14 cellular contexts compared by ENCODE assay signal in the genomic region with DNA sequence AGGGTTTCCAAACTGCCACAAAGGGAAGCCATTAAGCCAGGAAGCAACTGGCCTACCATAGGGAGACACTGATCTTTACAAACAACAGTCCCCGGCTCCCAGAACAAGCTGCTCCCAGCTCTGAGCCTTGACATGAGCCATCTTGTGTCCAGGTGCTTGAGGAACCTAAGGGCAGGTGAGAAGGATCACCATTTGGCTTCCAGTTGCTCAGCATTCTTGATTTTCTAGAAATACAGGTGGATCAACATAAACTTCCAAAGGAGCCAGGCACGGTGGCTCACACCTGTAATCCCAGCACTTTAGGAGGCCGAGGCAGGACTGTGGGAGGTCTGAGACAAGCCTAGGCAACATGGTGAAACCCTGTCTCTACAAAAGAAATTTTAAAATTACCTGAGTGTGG. TPM values are rescaled to one million over a fixed set of nuclear protein-coding genes. Genes with fewer than 3 reads are reported as not detected.
DNase-seq lines count a peak whose midpoint lies in the region; ATAC-seq and TF ChIP-seq lines count a peak whose summit lies in the region.
"Had no signal": no experiment of that assay in that cellular context is flagged by ENCODE, and none has a peak within 500 bp of the region (broad histone marks: within the 10 kb centered on the region; RNA-seq: fewer than 3 reads in every experiment).

No MANE protein-coding gene starts in this region.

- H3K4me3 ChIP-seq in left lung: no peak overlapping the region
- H3K4me3 ChIP-seq in thoracic aorta: no peak overlapping the region

- no peak for DNase-seq in activated naive CD4-positive, alpha-beta T cell treated with anti-CD3 and anti-CD28 coated beads for 36 hours
- no peak for DNase-seq in activated naive CD4-positive, alpha-beta T cell treated with anti-CD3 and anti-CD28 coated beads, Interleukin-2, amount 50 U/mL, for 16 hours
- DNase-seq in activated naive CD8-positive, alpha-beta T cell treated with anti-CD3 and anti-CD28 coated beads, Interleukin-2, amount 50 U/mL, for 24 hours: no peak
- DNase-seq in left lung (no peak), thoracic aorta (ENCODE audit: low spot score) (no peak), caudate nucleus (lab: John Stamatoyannopoulos, UW) (no peak)
- DNase-seq: activated CD4-positive, alpha-beta T cell treated with anti-CD3 and anti-CD28 coated beads, Interleukin-2, amount 50 U/mL, for 4 hours; activated naive CD8-positive, alpha-beta T cell treated with anti-CD3 and anti-CD28 coated beads, Interleukin-2, amount 10 ng/mL, durations not matched to agents 7 days and 5 days; cerebellar nuclear complex; NCI-H82; stimulated activated naive CD8-positive, alpha-beta T cell treated with anti-CD3 and anti-CD28 coated beads, Interleukin-15, amount 100 ng/mL, for 72 hours had no signal

- TF ChIP-seq CTCF in left lung (IDR thresholded peaks at IDR 0.05) (no peak), thoracic aorta (IDR thresholded peaks at IDR 0.05) (no peak)

- H3K4me3 Mint-ChIP-seq in activated naive CD4-positive, alpha-beta T cell treated with anti-CD3 and anti-CD28 coated beads for 36 hours: no peak overlapping the region
- H3K4me3 Mint-ChIP-seq in activated naive CD8-positive, alpha-beta T cell treated with anti-CD3 and anti-CD28 coated beads, Interleukin-2, amount 50 U/mL, for 24 hours: no peak overlapping the region
- H3K4me3 Mint-ChIP-seq: activated naive CD8-positive, alpha-beta T cell treated with anti-CD3 and anti-CD28 coated beads, Interleukin-2, amount 10 ng/mL, durations not matched to agents 7 days and 5 days had no signal

- CTCF ChIA-PET in activated naive CD4-positive, alpha-beta T cell treated with anti-CD3 and anti-CD28 coated beads for 36 hours (lab: Charles Lee): no interaction called here

- no peaks in the 10 kb centered on the region for H3K27me3 ChIP-seq in left lung
- no peaks in the 10 kb centered on the region for H3K27me3 ChIP-seq in thoracic aorta (replicated peaks; ENCODE audit: insufficient read depth)

- peaks cover 8% of the 10 kb centered on the region for H3K36me3 Mint-ChIP-seq in activated naive CD4-positive, alpha-beta T cell treated with anti-CD3 and anti-CD28 coated beads for 36 hours (ENCODE audit: low read depth)
- peaks cover 35% of the 10 kb centered on the region for H3K36me3 Mint-ChIP-seq in activated naive CD8-positive, alpha-beta T cell treated with anti-CD3 and anti-CD28 coated beads, Interleukin-2, amount 50 U/mL, for 24 hours (ENCODE audit: low read depth)

- peak overlapping the region; percentile 8 for H3K27ac Mint-ChIP-seq in activated naive CD4-positive, alpha-beta T cell treated with anti-CD3 and anti-CD28 coated beads for 36 hours
- peak overlapping the region; percentile 79 for H3K27ac Mint-ChIP-seq in activated naive CD8-positive, alpha-beta T cell treated with anti-CD3 and anti-CD28 coated beads, Interleukin-2, amount 50 U/mL, for 24 hours

- no peak for ATAC-seq in activated naive CD8-positive, alpha-beta T cell treated with anti-CD3 and anti-CD28 coated beads, Interleukin-2, amount 50 U/mL, for 24 hours
- ATAC-seq in left lung (no peak), thoracic aorta (ENCODE audit: insufficient number of reproducible peaks, low FRiP score, low read depth) (no peak), HG02938 (IDR thresholded peaks at IDR 0.05; ENCODE audit: unreplicated experiment) (no peak), HG02970 (IDR thresholded peaks at IDR 0.05; ENCODE audit: low FRiP score, unreplicated experiment) (no peak)
- ATAC-seq: stimulated activated naive CD8-positive, alpha-beta T cell treated with anti-CD3 and anti-CD28 coated beads, Interleukin-15, amount 100 ng/mL, for 72 hours had no signal

- H3K9me3 Mint-ChIP-seq in activated naive CD4-positive, alpha-beta T cell treated with anti-CD3 and anti-CD28 coated beads for 36 hours: no peaks in the 10 kb centered on the region
- H3K9me3 Mint-ChIP-seq in activated naive CD8-positive, alpha-beta T cell treated with anti-CD3 and anti-CD28 coated beads, Interleukin-2, amount 50 U/mL, for 24 hours: no peaks in the 10 kb centered on the region
- H3K9me3 Mint-ChIP-seq: activated naive CD8-positive, alpha-beta T cell treated with anti-CD3 and anti-CD28 coated beads, Interleukin-2, amount 10 ng/mL, durations not matched to agents 7 days and 5 days; stimulated activated naive CD8-positive, alpha-beta T cell treated with anti-CD3 and anti-CD28 coated beads, Interleukin-15, amount 100 ng/mL, for 72 hours had no signal

- H3K4me1 ChIP-seq in left lung (peaks cover 47 to 98% of the 10 kb centered on the region in 2 donors), thoracic aorta (ENCODE audit: control insufficient read depth in 1 of 2, low read depth in 2 of 2) (peaks cover 58 to 91% of the 10 kb centered on the region in 2 donors)

- H3K4me1 Mint-ChIP-seq in activated naive CD4-positive, alpha-beta T cell treated with anti-CD3 and anti-CD28 coated beads for 36 hours (ENCODE audit: low read depth): peaks cover 95% of the 10 kb centered on the region
- H3K4me1 Mint-ChIP-seq in activated naive CD8-positive, alpha-beta T cell treated with anti-CD3 and anti-CD28 coated beads, Interleukin-2, amount 50 U/mL, for 24 hours: peaks cover 96% of the 10 kb centered on the region

- intact Hi-C loops in activated naive CD4-positive, alpha-beta T cell treated with anti-CD3 and anti-CD28 coated beads for 36 hours (cut with micrococcal nuclease): no loop called here
- intact Hi-C loops in left lung (cut with DNase I): no loop called here

- H3K27ac ChIP-seq in left lung: peak overlapping the region; percentile 45 to 79
- H3K27ac ChIP-seq in thoracic aorta: peak overlapping the region; percentile 98 to 99
- no peak overlapping the region for H3K27ac ChIP-seq in caudate nucleus (ENCODE audit: low read depth, low read length)

- H3K36me3 ChIP-seq in left lung: no peaks in the 10 kb centered on the region
- H3K36me3 ChIP-seq in thoracic aorta: no peaks in the 10 kb centered on the region

- H3K9me3 ChIP-seq in left lung (no peaks in the 10 kb centered on the region), thoracic aorta (no peaks in the 10 kb centered on the region)

- H3K27me3 Mint-ChIP-seq in activated naive CD4-positive, alpha-beta T cell treated with anti-CD3 and anti-CD28 coated beads for 36 hours (ENCODE audit: low read depth): no peaks in the 10 kb centered on the region
- no peaks in the 10 kb centered on the region for H3K27me3 Mint-ChIP-seq in activated naive CD8-positive, alpha-beta T cell treated with anti-CD3 and anti-CD28 coated beads, Interleukin-2, amount 50 U/mL, for 24 hours
- H3K27me3 Mint-ChIP-seq: activated naive CD8-positive, alpha-beta T cell treated with anti-CD3 and anti-CD28 coated beads, Interleukin-2, amount 10 ng/mL, durations not matched to agents 7 days and 5 days; stimulated activated naive CD8-positive, alpha-beta T cell treated with anti-CD3 and anti-CD28 coated beads, Interleukin-15, amount 100 ng/mL, for 72 hours had no signal

RNA-seq across cellular contexts. Expression of gene ZBTB17, which starts 21.6 kb away (rescaled TPM):
- total RNA-seq in activated naive CD4-positive, alpha-beta T cell treated with anti-CD3 and anti-CD28 coated beads for 36 hours: 10 to 100 TPM; 34.8 to 37.5 TPM
- 10 to 100 TPM; 31.2 to 39.9 TPM for total RNA-seq in left lung
- 10 to 100 TPM; 42.9 to 46.5 TPM for total RNA-seq in thoracic aorta

RNA-seq across cellular contexts. Expression of gene SRARP, which starts 49.7 kb away (rescaled TPM):
- total RNA-seq in activated naive CD4-positive, alpha-beta T cell treated with anti-CD3 and anti-CD28 coated beads for 36 hours: not detected
- total RNA-seq in left lung: not detected
- not detected for total RNA-seq in thoracic aorta
- total RNA-seq: activated naive CD8-positive, alpha-beta T cell treated with anti-CD3 and anti-CD28 coated beads, Interleukin-2, amount 10 ng/mL, durations not matched to agents 7 days and 5 days; M059J had no signal
